In genomic region chr7:33054261-33054964, GRCh38 we compare ENCODE assay signal across 12 cellular contexts. TPM values are rescaled to one million over a fixed set of nuclear protein-coding genes. Genes with fewer than 3 reads are reported as not detected.
DNase-seq lines count a peak whose midpoint lies in the region; ATAC-seq, FAIRE-seq and TF ChIP-seq lines count a peak whose summit lies in the region.
"Had no signal": no experiment of that assay in that cellular context is flagged by ENCODE, and none has a peak within 500 bp of the region (broad histone marks: within the 10 kb centered on the region; RNA-seq: fewer than 3 reads in every experiment).

No MANE protein-coding gene starts in this region.

- H3K36me3 ChIP-seq in astrocyte (ENCODE audit: insufficient read depth, low read length) (no peaks in the 10 kb centered on the region), Caco-2 (ENCODE audit: control insufficient read depth, insufficient read depth, low read length) (no peaks in the 10 kb centered on the region)

- no peak overlapping the region for H3K4me3 Mint-ChIP-seq in activated CD8-positive, alpha-beta memory T cell treated with anti-CD3 and anti-CD28 coated beads, Interleukin-2, amount 10 ng/mL, durations not matched to agents 7 days and 5 days
- H3K4me3 Mint-ChIP-seq in astrocyte (ENCODE audit: unreplicated experiment) (no peak overlapping the region), Caco-2 (ENCODE audit: unreplicated experiment) (no peak overlapping the region)
- H3K4me3 Mint-ChIP-seq in stimulated activated naive B cell treated with anti-CD40 and anti-IgM and Interleukin-4, amounts not matched to agents 10 μg/mL and 1 μg/mL and 100 μg/mL, for 72 hours = no peak overlapping the region
- H3K4me3 Mint-ChIP-seq: neural crest cell had no signal

- H3K9me3 Mint-ChIP-seq in activated CD8-positive, alpha-beta memory T cell treated with anti-CD3 and anti-CD28 coated beads, Interleukin-2, amount 10 ng/mL, durations not matched to agents 7 days and 5 days (ENCODE audit: low read depth) = no peaks in the 10 kb centered on the region
- no peaks in the 10 kb centered on the region for H3K9me3 Mint-ChIP-seq in astrocyte (ENCODE audit: unreplicated experiment)
- H3K9me3 Mint-ChIP-seq in stimulated activated naive B cell treated with anti-CD40 and anti-IgM and Interleukin-4, amounts not matched to agents 10 μg/mL and 1 μg/mL and 100 μg/mL, for 72 hours = peaks cover 0 to 2% of the 10 kb centered on the region in 2 donors
- no peaks in the 10 kb centered on the region for H3K9me3 Mint-ChIP-seq in Caco-2 (ENCODE audit: unreplicated experiment)
- H3K9me3 Mint-ChIP-seq: neural crest cell had no signal

- H3K27me3 ChIP-seq in astrocyte (ENCODE audit: insufficient read depth, low read length) (no peaks in the 10 kb centered on the region), Caco-2 (replicated peaks; ENCODE audit: control insufficient read depth, insufficient read depth, low read length) (no peaks in the 10 kb centered on the region)

- ATAC-seq in activated CD8-positive, alpha-beta memory T cell treated with anti-CD3 and anti-CD28 coated beads, Interleukin-2, amount 10 ng/mL, durations not matched to agents 7 days and 5 days = peak; percentile 77
- peak; percentile 39 to 46 for ATAC-seq in stimulated activated naive B cell treated with anti-CD40 and anti-IgM and Interleukin-4, amounts not matched to agents 10 μg/mL and 1 μg/mL and 100 μg/mL, for 72 hours (replicated peaks)

- CTCF ChIA-PET in activated CD8-positive, alpha-beta memory T cell treated with anti-CD3 and anti-CD28 coated beads, Interleukin-2, amount 10 ng/mL, durations not matched to agents 7 days and 5 days (lab: Charles Lee) = interaction anchor here (1.0 to 3.0 kb wide), 6 partner anchors 8 to 208 kb away, joined by 3 to 17 read pairs (median 4); partner anchors contain the start of gene NT5C3A
- CTCF ChIA-PET in Caco-2 (lab: Charles Lee) = interaction anchor here (0.6 kb wide), 1 partner anchor 105 kb away, joined by 3 read pairs; no protein-coding TSS in a partner anchor

- no peak overlapping the region for H3K9ac ChIP-seq in astrocyte (ENCODE audit: low read length)

- H3K9me3 ChIP-seq in astrocyte (ENCODE audit: insufficient read depth, low read depth, low read length) = no peaks in the 10 kb centered on the region
- no peaks in the 10 kb centered on the region for H3K9me3 ChIP-seq in Caco-2

- H3K27ac ChIP-seq in astrocyte (ENCODE audit: low read depth, low read length) = no peak overlapping the region

- H3K79me2 ChIP-seq in astrocyte (ENCODE audit: insufficient read depth, low read length) = peaks cover 93% of the 10 kb centered on the region

- POLR2A ChIA-PET in Caco-2 (lab: Charles Lee) = no interaction called here

- DNase-seq in activated CD8-positive, alpha-beta memory T cell treated with anti-CD3 and anti-CD28 coated beads, Interleukin-2, amount 10 ng/mL, durations not matched to agents 7 days and 5 days = no peak
- DNase-seq in activated CD8-positive, alpha-beta memory T cell treated with anti-CD3 and anti-CD28 coated beads, Interleukin-2, amount 50 U/mL, for 4 hours = no peak
- DNase-seq in NCI-H226 (peak; percentile 51), astrocyte (ENCODE audit: low read depth) (peak; percentile 28), Caco-2 (no peak), HPDE6-E6E7 (ENCODE audit: extremely low spot score) (no peak)
- no peak for DNase-seq in stimulated activated naive B cell treated with anti-CD40 and anti-IgM and Interleukin-4, amounts not matched to agents 10 μg/mL and 1 μg/mL and 100 μg/mL, for 72 hours
- no peak for DNase-seq in NK-92 treated with Interleukin-12 subunit alpha and Interleukin-12 subunit beta, amount 100 ng/mL, for 24 hours (lab: John Stamatoyannopoulos, UW)
- DNase-seq: aorta, head of caudate nucleus, NCI-H1417 had no signal

- peak overlapping the region; percentile 68 for H3K27ac Mint-ChIP-seq in activated CD8-positive, alpha-beta memory T cell treated with anti-CD3 and anti-CD28 coated beads, Interleukin-2, amount 10 ng/mL, durations not matched to agents 7 days and 5 days
- H3K27ac Mint-ChIP-seq in astrocyte (ENCODE audit: unreplicated experiment) (no peak overlapping the region), Caco-2 (ENCODE audit: unreplicated experiment) (no peak overlapping the region)
- no peak overlapping the region for H3K27ac Mint-ChIP-seq in stimulated activated naive B cell treated with anti-CD40 and anti-IgM and Interleukin-4, amounts not matched to agents 10 μg/mL and 1 μg/mL and 100 μg/mL, for 72 hours

- intact Hi-C loops in Caco-2 (cut with micrococcal nuclease; ENCODE audit: unreplicated experiment) = loop anchor here (5.0 kb wide), 1 partner anchor 37 kb away; no protein-coding TSS in a partner anchor

- H4K20me1 ChIP-seq in astrocyte (ENCODE audit: insufficient read depth, low read length) = peaks cover 19% of the 10 kb centered on the region

- no peaks in the 10 kb centered on the region for H3K27me3 Mint-ChIP-seq in activated CD8-positive, alpha-beta memory T cell treated with anti-CD3 and anti-CD28 coated beads, Interleukin-2, amount 10 ng/mL, durations not matched to agents 7 days and 5 days
- no peaks in the 10 kb centered on the region for H3K27me3 Mint-ChIP-seq in astrocyte (ENCODE audit: low read depth, unreplicated experiment)
- no peaks in the 10 kb centered on the region for H3K27me3 Mint-ChIP-seq in stimulated activated naive B cell treated with anti-CD40 and anti-IgM and Interleukin-4, amounts not matched to agents 10 μg/mL and 1 μg/mL and 100 μg/mL, for 72 hours
- H3K27me3 Mint-ChIP-seq in Caco-2 (ENCODE audit: insufficient read depth, unreplicated experiment) = no peaks in the 10 kb centered on the region

- no peak for FAIRE-seq in astrocyte (lab: Jason Lieb, UNC)

- TF ChIP-seq CTCF in astrocyte (IDR thresholded peaks at IDR 0.05; ENCODE audit: insufficient read depth, low read depth, low read length) (no peak), Caco-2 (IDR thresholded peaks at IDR 0.05; ENCODE audit: insufficient read depth in 1 of 2, low read depth in 1 of 2, low read length in 1 of 2, severe bottlenecking in 1 of 2, unreplicated experiment in 1 of 2) (no peak)

- H3K4me3 ChIP-seq in astrocyte (ENCODE audit: insufficient read depth, low read depth, low read length) = no peak overlapping the region
- no peak overlapping the region for H3K4me3 ChIP-seq in Caco-2 (ENCODE audit: low read depth, low read length)

- no peak overlapping the region for H2AFZ ChIP-seq in astrocyte (ENCODE audit: low read depth, low read length)

- no peak overlapping the region for H3K4me2 ChIP-seq in astrocyte (ENCODE audit: low read length)

- H3K36me3 Mint-ChIP-seq in activated CD8-positive, alpha-beta memory T cell treated with anti-CD3 and anti-CD28 coated beads, Interleukin-2, amount 10 ng/mL, durations not matched to agents 7 days and 5 days = peaks cover 20% of the 10 kb centered on the region
- H3K36me3 Mint-ChIP-seq in astrocyte (ENCODE audit: low read depth, unreplicated experiment) (no peaks in the 10 kb centered on the region), Caco-2 (ENCODE audit: insufficient read depth, unreplicated experiment) (no peaks in the 10 kb centered on the region)
- H3K36me3 Mint-ChIP-seq in stimulated activated naive B cell treated with anti-CD40 and anti-IgM and Interleukin-4, amounts not matched to agents 10 μg/mL and 1 μg/mL and 100 μg/mL, for 72 hours = peaks cover 7 to 33% of the 10 kb centered on the region in 2 donors

- BruUV-seq in Caco-2 (replicated peaks; lab: Mats Ljungman, UMichigan) = no TSS peak

- peaks cover 53% of the 10 kb centered on the region for H3K4me1 Mint-ChIP-seq in activated CD8-positive, alpha-beta memory T cell treated with anti-CD3 and anti-CD28 coated beads, Interleukin-2, amount 10 ng/mL, durations not matched to agents 7 days and 5 days
- no peaks in the 10 kb centered on the region for H3K4me1 Mint-ChIP-seq in astrocyte (ENCODE audit: low read depth, unreplicated experiment)
- peaks cover 27 to 68% of the 10 kb centered on the region in 2 donors for H3K4me1 Mint-ChIP-seq in stimulated activated naive B cell treated with anti-CD40 and anti-IgM and Interleukin-4, amounts not matched to agents 10 μg/mL and 1 μg/mL and 100 μg/mL, for 72 hours
- H3K4me1 Mint-ChIP-seq in Caco-2 (ENCODE audit: low read depth, unreplicated experiment) = peaks cover 19% of the 10 kb centered on the region

- H3K4me1 ChIP-seq in astrocyte (ENCODE audit: insufficient read depth, low read length) (no peaks in the 10 kb centered on the region), Caco-2 (no peaks in the 10 kb centered on the region)

RNA-seq across cellular contexts. Expression of gene NT5C3A, which starts 8.2 kb away (rescaled TPM):
- 10 to 100 TPM; 52.7 to 81.4 TPM for total RNA-seq in activated CD8-positive, alpha-beta memory T cell treated with anti-CD3 and anti-CD28 coated beads, Interleukin-2, amount 10 ng/mL, durations not matched to agents 7 days and 5 days
- total RNA-seq in astrocyte (21.9 and 24.1 TPM in 2 replicates), Caco-2 (2022) (32.6 and 38.9 TPM in 2 replicates)

RNA-seq across cellular contexts. Expression of gene RP9, which starts 54.8 kb away (rescaled TPM):
- 10 to 100 TPM; 11.3 to 11.5 TPM for total RNA-seq in activated CD8-positive, alpha-beta memory T cell treated with anti-CD3 and anti-CD28 coated beads, Interleukin-2, amount 10 ng/mL, durations not matched to agents 7 days and 5 days
- 16.5 and 17.8 TPM in 2 replicates for total RNA-seq in astrocyte
- total RNA-seq in Caco-2 (2022) = 20.3 and 22.2 TPM in 2 replicates

Comparison
In these comparisons a context has a peak if more than half of its experiments do, and no peak if none do; other contexts are left out.
1. DNase-seq: peak in NCI-H226 (single experiment) and astrocyte (single experiment); none in activated CD8-positive, alpha-beta memory T cell treated with anti-CD3 and anti-CD28 coated beads, Interleukin-2, amount 10 ng/mL, durations not matched to agents 7 days and 5 days (single experiment), activated CD8-positive, alpha-beta memory T cell treated with anti-CD3 and anti-CD28 coated beads, Interleukin-2, amount 50 U/mL, for 4 hours (single experiment), stimulated activated naive B cell treated with anti-CD40 and anti-IgM and Interleukin-4, amounts not matched to agents 10 μg/mL and 1 μg/mL and 100 μg/mL, for 72 hours (single experiment), NK-92 treated with Interleukin-12 subunit alpha and Interleukin-12 subunit beta, amount 100 ng/mL, for 24 hours (single experiment), Caco-2 (0 of 2) and HPDE6-E6E7 (single experiment).